Comparison of ENCODE assay signal across 8 cellular contexts in the genomic region with DNA sequence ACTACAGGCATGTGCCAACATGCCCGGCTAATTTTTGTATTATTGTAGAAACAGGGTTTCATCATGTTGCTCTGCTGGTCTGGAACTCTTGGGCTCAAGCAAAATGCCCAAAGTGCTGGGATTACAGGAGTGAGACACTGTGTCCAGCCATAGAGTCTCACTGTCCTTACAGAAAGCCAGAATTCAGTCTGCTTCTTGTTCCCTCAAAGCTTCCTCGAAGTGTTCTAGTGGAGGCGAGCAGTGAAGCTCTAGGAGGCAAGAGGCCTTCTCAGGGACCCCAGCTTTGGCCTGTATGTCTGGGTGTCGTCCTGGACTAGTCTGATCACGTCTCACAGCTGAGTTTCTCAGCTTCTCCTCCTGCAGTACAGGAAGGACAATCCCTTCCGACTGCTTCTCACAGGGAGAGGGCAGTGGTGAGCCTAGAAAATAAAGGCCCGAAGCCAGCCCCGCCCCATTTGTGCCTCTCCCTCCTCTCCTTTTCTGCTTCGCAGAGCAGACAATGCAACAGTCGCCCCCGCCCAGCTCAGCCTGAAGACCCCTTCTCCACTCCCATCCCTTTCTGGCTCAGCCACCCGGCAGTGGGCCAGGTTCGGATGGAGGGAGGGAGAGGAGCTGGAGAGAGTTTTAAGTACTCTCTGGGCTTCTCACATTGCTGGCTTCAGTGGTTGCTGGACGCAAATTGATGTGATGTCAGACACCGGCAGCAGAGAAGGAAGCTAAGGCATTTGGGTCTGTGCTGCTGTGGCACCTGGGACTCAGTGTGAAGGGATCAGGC.
A peak's percentile ranks its signal among the peaks of the same experiment; 100 is the strongest.
DNase-seq lines count a peak whose midpoint lies in the region; ATAC-seq and TF ChIP-seq lines count a peak whose summit lies in the region.

No MANE protein-coding gene starts in this region.

- H3K27ac ChIP-seq in layer of hippocampus (ENCODE audit: low read depth, low read length) = peak overlapping the region; percentile 86

- DNase-seq in GM12864 (ENCODE audit: low read depth) (no peak), NCI-H2227 treated with DMSO at 0.1 percent for 48 hours (lab: John Stamatoyannopoulos, UW) (peak; percentile 79), choroid plexus epithelial cell (ENCODE audit: low read depth) (peak; percentile 84)
- DNase-seq in stimulated activated CD4-positive, alpha-beta T cell treated with anti-CD3 and anti-CD28 coated beads, Interleukin-1b, Interleukin-23, amount 100 ng/mL, for 24 hours (ENCODE audit: low read depth in 4 of 4, low spot score in 1 of 4) = peak in 3 of 4 experiments; percentile 33 to 51 (median 36)

- peak; percentile 53 for TF ChIP-seq CTCF in GM12864 (IDR thresholded peaks at IDR 0.05; ENCODE audit: low read depth, low read length, missing control alignments)
- peak; percentile 48 for TF ChIP-seq CTCF in WI38 (IDR thresholded peaks at IDR 0.05; ENCODE audit: low read depth, low read length)
- peak; percentile 69 for TF ChIP-seq CTCF in choroid plexus epithelial cell (conservative IDR thresholded peaks at IDR 0.05; ENCODE audit: low read depth, low read length)

- H3K4me3 ChIP-seq in GM12864 (ENCODE audit: low read depth, low read length) (no peak overlapping the region), WI38 (ENCODE audit: low read depth, low read length) (no peak overlapping the region), choroid plexus epithelial cell (ENCODE audit: low read depth, low read length) (peak overlapping the region; percentile 45)

- H3K27me3 ChIP-seq in layer of hippocampus (ENCODE audit: control insufficient read depth, insufficient read depth, low read length) = no peaks in the 10 kb centered on the region

- peak; percentile 70 for ATAC-seq in HG02943 (IDR thresholded peaks at IDR 0.05; ENCODE audit: low read depth, unreplicated experiment)
- ATAC-seq in HG03025 (IDR thresholded peaks at IDR 0.05; ENCODE audit: low FRiP score, unreplicated experiment) = no peak
